21 cellular contexts compared by ENCODE assay signal in the genomic region with DNA sequence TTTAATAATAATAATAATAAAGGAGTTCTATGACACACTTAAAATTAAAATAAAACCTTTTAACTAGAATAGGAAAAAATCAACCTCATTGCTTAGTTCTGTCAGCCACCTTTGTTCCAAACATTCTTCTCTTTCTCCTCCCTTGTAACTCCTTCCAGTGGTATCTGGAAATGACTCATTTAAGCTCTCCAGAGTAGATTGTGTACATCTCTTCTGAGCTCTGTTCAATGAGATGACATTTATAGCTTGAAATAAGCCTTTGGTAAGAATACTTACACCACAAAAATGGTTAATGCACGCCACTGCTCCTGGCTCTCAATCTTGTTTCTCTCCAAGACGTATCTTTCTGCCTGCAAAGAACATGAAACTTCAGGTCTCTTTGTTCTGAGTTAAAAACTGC.
A peak's percentile ranks its signal among the peaks of the same experiment; 100 is the strongest.
DNase-seq lines count a peak whose midpoint lies in the region; TF ChIP-seq lines count a peak whose summit lies in the region.
"Had no signal": no experiment of that assay in that cellular context is flagged by ENCODE, and none has a peak within 500 bp of the region (broad histone marks: within the 10 kb centered on the region; RNA-seq: fewer than 3 reads in every experiment).

No MANE protein-coding gene starts in this region.

- WGBS in prostate gland = 8% methylated on average over 2 of the region's 2 CpGs

- H3K4me3 ChIP-seq in prostate gland = no peak overlapping the region
- H3K4me3 ChIP-seq: GM12878, lung, uterus had no signal

- no peaks in the 10 kb centered on the region for H3K27me3 ChIP-seq in prostate gland (replicated peaks; ENCODE audit: insufficient read depth)
- H3K27me3 ChIP-seq: uterus had no signal

- no peaks in the 10 kb centered on the region for H3K4me1 ChIP-seq in prostate gland (replicated peaks)
- H3K4me1 ChIP-seq: uterus had no signal

- no peak overlapping the region for H3K27ac ChIP-seq in prostate gland
- H3K27ac ChIP-seq: uterus had no signal

- H3K36me3 ChIP-seq in prostate gland = no peaks in the 10 kb centered on the region
- H3K36me3 ChIP-seq: uterus had no signal

- DNase-seq in AG08395 (ENCODE audit: low spot score) (peak; percentile 9), HT1080 (ENCODE audit: low read depth) (peak; percentile 45), astrocyte of the hippocampus (ENCODE audit: low read depth, low spot score) (peak; percentile 38), iris pigment epithelial cell (ENCODE audit: low read depth) (peak; percentile 44), iPS-NIHi7 (ENCODE audit: extremely low spot score) (no peak), cerebellar nuclear complex (lab: John Stamatoyannopoulos, UW) (no peak), occipital lobe (lab: John Stamatoyannopoulos, UW) (no peak), prostate gland (ENCODE audit: low spot score) (no peak)
- DNase-seq: ACHN; activated CD4-positive, alpha-beta memory T cell treated with anti-CD3 and anti-CD28 coated beads, Interleukin-2, amount 10 ng/mL, durations not matched to agents 7 days and 5 days; anterior cingulate cortex; effector memory CD8-positive, alpha-beta T cell; KG1; NCI-H1048; NCI-H2081; NCI-H524 treated with DMSO at 0.1 percent for 48 hours; right cardiac atrium; stimulated activated CD4-positive, alpha-beta T cell treated with anti-CD3 and anti-CD28 coated beads, Interleukin-15, amount 100 ng/mL, for 24 hours; uterus had no signal

- TF ChIP-seq CTCF in prostate gland (IDR thresholded peaks at IDR 0.05) = no peak

- no peak for TF ChIP-seq POLR2A in prostate gland (IDR thresholded peaks at IDR 0.05)

- intact Hi-C loops in prostate gland (cut with DNase I) = no loop called here

- H3K9me3 ChIP-seq in prostate gland = no peaks in the 10 kb centered on the region
- H3K9me3 ChIP-seq: uterus had no signal

Comparison
In these comparisons a context has a peak if more than half of its experiments do, and no peak if none do; other contexts are left out.
1. DNase-seq: peak in AG08395 (single experiment), HT1080 (single experiment), astrocyte of the hippocampus (single experiment) and iris pigment epithelial cell (single experiment); none in iPS-NIHi7 (single experiment), cerebellar nuclear complex (0 of 2), occipital lobe (single experiment) and prostate gland (single experiment).